ENCODE assay signal across 25 cellular contexts in the genomic region with DNA sequence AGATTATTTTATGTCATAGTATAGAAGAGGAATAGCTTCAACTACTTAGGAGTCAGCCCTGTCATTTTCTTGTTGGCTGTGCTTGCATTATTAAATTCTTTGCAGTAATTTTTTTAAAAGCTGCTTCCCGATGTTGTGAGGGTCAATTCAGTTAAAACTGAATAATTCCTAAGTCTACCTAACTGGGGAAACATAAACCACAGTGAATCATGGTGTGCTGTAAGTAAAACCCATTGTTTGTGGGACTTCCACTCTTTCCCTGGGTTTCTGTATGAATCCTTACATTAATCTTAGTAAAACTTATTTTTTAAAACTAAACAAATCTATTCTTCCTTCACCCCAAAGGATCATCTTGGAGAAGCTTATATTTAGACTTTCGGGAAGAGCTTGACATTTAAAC. TPM values are rescaled to one million over a fixed set of nuclear protein-coding genes. Genes with fewer than 3 reads are reported as not detected.
DNase-seq lines count a peak whose midpoint lies in the region; ATAC-seq, FAIRE-seq and TF ChIP-seq lines count a peak whose summit lies in the region.
"Had no signal": no experiment of that assay in that cellular context is flagged by ENCODE, and none has a peak within 500 bp of the region (broad histone marks: within the 10 kb centered on the region; RNA-seq: fewer than 3 reads in every experiment).

No MANE protein-coding gene starts in this region.

- H3F3A ChIP-seq in GM23248 (ENCODE audit: insufficient read depth), result peaks cover 13% of the 10 kb centered on the region

- H3K9ac ChIP-seq in GM23248 (no peak overlapping the region), H1 (replicated peaks in 1 of 4; ENCODE audit: extremely low read depth in 1 of 4, low read depth in 3 of 4, low read length in 3 of 4) (peak overlapping the region in 1 of 4 experiments; percentile 45; a peak in 2 of 7 replicates)

- no peak overlapping the region for H3K4me3 ChIP-seq in GM23248
- H3K4me3 ChIP-seq in NB4 (ENCODE audit: low read depth, low read length), result peak overlapping the region; percentile 13
- peak overlapping the region in 1 of 4 experiments; percentile 49; a peak in 3 of 8 replicates for H3K4me3 ChIP-seq in H1 (ENCODE audit: extremely low read depth in 1 of 4, insufficient read depth in 2 of 4, low read depth in 3 of 4, low read length in 4 of 4)
- no peak overlapping the region for H3K4me3 ChIP-seq in brain microvascular endothelial cell (ENCODE audit: low read depth, low read length)
- H3K4me3 ChIP-seq: K562, left ventricle myocardium inferior, psoas muscle, thyroid gland had no signal

- H4K5ac ChIP-seq in H1 (ENCODE audit: insufficient read length, low read depth, low read length), result peak overlapping the region; percentile 26

- H3K18ac ChIP-seq in H1 (ENCODE audit: extremely low read depth, low read length), result no peak overlapping the region

- H3K4me2 ChIP-seq in GM23248 (ENCODE audit: unreplicated experiment), result peak overlapping the region; percentile 18
- H3K4me2 ChIP-seq in H1 (ENCODE audit: insufficient read depth in 1 of 2, low read depth in 2 of 2, low read length in 2 of 2), result peak overlapping the region; percentile 54 to 66

- no peak overlapping the region for H3K4me3 Mint-ChIP-seq in mesothelial cell of epicardium
- H3K4me3 Mint-ChIP-seq in activated T-helper 1 cell treated with anti-CD3 and anti-CD28 coated beads, Interleukin-12 subunit alpha, Interleukin-12 subunit beta, Interleukin-2, Interleukin-4 antibody, amounts not matched to agents 30 ng/mL and 10 ng/mL and 1 ng/mL, durations not matched to agents 14 hours and 24 hours and 36 hours, result no peak overlapping the region
- no peak overlapping the region for H3K4me3 Mint-ChIP-seq in T-helper 2 cell treated with Interferon-gamma antibody and Interleukin-4, amounts not matched to agents 5 μg/mL and 100 μg/mL, for 36 hours
- H3K4me3 Mint-ChIP-seq: CD14-positive monocyte, T-cell had no signal

- H3K27ac ChIP-seq in GM23248 (no peak overlapping the region), H1 (ENCODE audit: low read depth, low read length) (peak overlapping the region; percentile 79; the same call in 1 of the 2 replicates), brain microvascular endothelial cell (no peak overlapping the region)
- H3K27ac ChIP-seq: left ventricle myocardium inferior, psoas muscle, thyroid gland had no signal

- H3K4me1 ChIP-seq in GM23248 (ENCODE audit: insufficient read depth) (peaks cover 31% of the 10 kb centered on the region), H1 (replicated peaks in 1 of 4; ENCODE audit: control insufficient read depth in 3 of 4, insufficient read depth in 4 of 4, low read length in 3 of 4) (peaks cover 0 to 20% (median 10%) of the 10 kb centered on the region in 4 experiments; a peak in 5 of 7 replicates)

- no peak overlapping the region for H3K14ac ChIP-seq in H1 (ENCODE audit: insufficient read length)

- 75% methylated on average over 2 of the region's 2 CpGs for WGBS in GM23248 (ENCODE audit: low coverage in 1 of 2, low lambda C conversion rate in 2 of 2, missing lambda C conversion rate in 2 of 2), 2 experiments
- 73% methylated on average over 2 of the region's 2 CpGs; no CpG with 5 or more reads in 1 of the 2 experiments for WGBS in H1 (ENCODE audit: extremely low coverage in 1 of 2, insufficient coverage in 1 of 2, insufficient read length in 1 of 2, insufficient replicate concordance in 2 of 2, low coverage in 1 of 2, low lambda C conversion rate in 2 of 2, missing lambda C conversion rate in 1 of 2), 2 experiments

- H2BK12ac ChIP-seq in H1 (ENCODE audit: low read depth, low read length), result no peak overlapping the region

- H3K9me2 ChIP-seq in GM23248 (ENCODE audit: insufficient read depth), result no peaks in the 10 kb centered on the region; the same call in 1 of the 2 replicates

- no peaks in the 10 kb centered on the region for H3K9me3 Mint-ChIP-seq in mesothelial cell of epicardium
- no peaks in the 10 kb centered on the region for H3K9me3 Mint-ChIP-seq in activated T-helper 1 cell treated with anti-CD3 and anti-CD28 coated beads, Interleukin-12 subunit alpha, Interleukin-12 subunit beta, Interleukin-2, Interleukin-4 antibody, amounts not matched to agents 30 ng/mL and 10 ng/mL and 1 ng/mL, durations not matched to agents 14 hours and 24 hours and 36 hours
- no peaks in the 10 kb centered on the region for H3K9me3 Mint-ChIP-seq in T-helper 2 cell treated with Interferon-gamma antibody and Interleukin-4, amounts not matched to agents 5 μg/mL and 100 μg/mL, for 36 hours
- H3K9me3 Mint-ChIP-seq: CD14-positive monocyte, neural crest cell, T-cell had no signal

- no peak overlapping the region for H3K4ac ChIP-seq in H1 (replicated peaks; ENCODE audit: insufficient read length, low read depth, low read length)

- H2BK15ac ChIP-seq in H1 (ENCODE audit: low read length), result no peak overlapping the region

- TF ChIP-seq POLR2A in NB4 (IDR thresholded peaks at IDR 0.05; ENCODE audit: extremely low read depth, insufficient read length) (no peak), H1 (IDR thresholded peaks at IDR 0.05; ENCODE audit: control extremely low read depth in 1 of 2, low read depth in 2 of 2, low read length in 2 of 2) (no peak)

- H3K4me1 Mint-ChIP-seq in mesothelial cell of epicardium, result peaks cover 57% of the 10 kb centered on the region
- H3K4me1 Mint-ChIP-seq in activated T-helper 1 cell treated with anti-CD3 and anti-CD28 coated beads, Interleukin-12 subunit alpha, Interleukin-12 subunit beta, Interleukin-2, Interleukin-4 antibody, amounts not matched to agents 30 ng/mL and 10 ng/mL and 1 ng/mL, durations not matched to agents 14 hours and 24 hours and 36 hours (ENCODE audit: low read depth), result peaks cover 57% of the 10 kb centered on the region
- peaks cover 44% of the 10 kb centered on the region for H3K4me1 Mint-ChIP-seq in T-helper 2 cell treated with Interferon-gamma antibody and Interleukin-4, amounts not matched to agents 5 μg/mL and 100 μg/mL, for 36 hours (ENCODE audit: low read depth)

- FAIRE-seq in H1 (lab: Jason Lieb, UNC), result no peak
- FAIRE-seq: GM18507, K562 had no signal

- no peak overlapping the region for H3K23ac ChIP-seq in H1 (ENCODE audit: insufficient read length)

- H2BK120ac ChIP-seq in H1 (replicated peaks; ENCODE audit: low read depth, low read length), result no peak overlapping the region

- H3K56ac ChIP-seq in H1 (replicated peaks; ENCODE audit: insufficient read length, low read depth, low read length), result no peak overlapping the region

- ATAC-seq in HG03280 (IDR thresholded peaks at IDR 0.05; ENCODE audit: unreplicated experiment), result no peak
- ATAC-seq: K562, psoas muscle, T-cell had no signal

- H4K8ac ChIP-seq in H1 (ENCODE audit: extremely low read depth, insufficient read depth, low read length), result no peak overlapping the region

- no peak for TF ChIP-seq EP300 in H1 (IDR thresholded peaks at IDR 0.05; ENCODE audit: borderline replicate concordance in 1 of 2, low read depth in 2 of 2, low read length in 2 of 2)

- peaks cover 90% of the 10 kb centered on the region for H3K79me2 ChIP-seq in GM23248 (ENCODE audit: insufficient read depth)
- peaks cover 36 to 91% of the 10 kb centered on the region in 2 experiments for H3K79me2 ChIP-seq in H1 (ENCODE audit: control insufficient read depth in 1 of 2, insufficient read depth in 2 of 2, low read length in 2 of 2)

- no peak overlapping the region for H2AK5ac ChIP-seq in H1 (ENCODE audit: low read depth, low read length)

- H3K27me3 ChIP-seq in GM23248 (replicated peaks; ENCODE audit: insufficient read depth) (no peaks in the 10 kb centered on the region), H1 (replicated peaks in 1 of 4; ENCODE audit: control insufficient read depth in 3 of 4, extremely low read depth in 1 of 4, insufficient read depth in 3 of 4, low read length in 3 of 4) (no peaks in the 10 kb centered on the region), brain microvascular endothelial cell (replicated peaks) (no peaks in the 10 kb centered on the region)
- H3K27me3 ChIP-seq: thyroid gland had no signal

- peaks cover 7% of the 10 kb centered on the region; the same call in 1 of the 2 replicates for H4K20me1 ChIP-seq in GM23248 (ENCODE audit: insufficient read depth)
- no peaks in the 10 kb centered on the region for H4K20me1 ChIP-seq in H1 (replicated peaks in 1 of 2; ENCODE audit: control insufficient read depth in 1 of 2, insufficient read depth in 2 of 2, low read length in 2 of 2)

- no peak for TF ChIP-seq RAD21 in H1 (IDR thresholded peaks at IDR 0.05 in 1 of 2, conservative IDR thresholded peaks at IDR 0.05 in 1 of 2; ENCODE audit: low read depth in 2 of 2, low read length in 2 of 2)

- H2BK5ac ChIP-seq in H1 (ENCODE audit: low read depth, low read length), result no peak overlapping the region

- in situ Hi-C loops in GM23248 (cut with MboI), result no loop called here
- in situ Hi-C loops in brain microvascular endothelial cell (cut with HindIII; ENCODE audit: low pct_ligation_motif_present, low sequenced_read_pairs), result no loop called here

- H3K9me3 ChIP-seq in GM23248 (ENCODE audit: low read depth) (no peaks in the 10 kb centered on the region), H1 (ENCODE audit: insufficient read depth in 2 of 2, low read depth in 1 of 2, low read length in 1 of 2) (no peaks in the 10 kb centered on the region)
- H3K9me3 ChIP-seq: left ventricle myocardium inferior, psoas muscle, thyroid gland had no signal

- POLR2A ChIA-PET in H1 (lab: Charles Lee; ENCODE audit: partially characterized antibody), result interaction anchor here (0.6 to 1.2 kb wide), 4 partner anchors 20 to 105 kb away, joined by 3 read pairs; no protein-coding TSS in a partner anchor

- CTCF ChIA-PET in H1 (lab: Charles Lee; ENCODE audit: partially characterized antibody), result interaction anchor here (0.8 to 1.1 kb wide), 2 partner anchors 20 to 190 kb away, joined by 3 to 5 read pairs; no protein-coding TSS in a partner anchor

- H2AFZ ChIP-seq in GM23248 (no peak overlapping the region), H1 (ENCODE audit: low read length) (no peak overlapping the region)

- TF ChIP-seq CTCF in NB4 (IDR thresholded peaks at IDR 0.05; ENCODE audit: low read depth, low read length) (no peak), H1 (IDR thresholded peaks at IDR 0.05; ENCODE audit: control extremely low read depth in 1 of 3, insufficient read depth in 1 of 3, low read depth in 1 of 3, low read length in 3 of 3) (no peak), mesothelial cell of epicardium (IDR thresholded peaks at IDR 0.05; ENCODE audit: unreplicated experiment) (no peak), brain microvascular endothelial cell (IDR thresholded peaks at IDR 0.05; ENCODE audit: low read depth, low read length, missing control alignments) (no peak)

- no peaks in the 10 kb centered on the region for H3K27me3 Mint-ChIP-seq in mesothelial cell of epicardium (ENCODE audit: low read depth)
- no peaks in the 10 kb centered on the region for H3K27me3 Mint-ChIP-seq in activated T-helper 1 cell treated with anti-CD3 and anti-CD28 coated beads, Interleukin-12 subunit alpha, Interleukin-12 subunit beta, Interleukin-2, Interleukin-4 antibody, amounts not matched to agents 30 ng/mL and 10 ng/mL and 1 ng/mL, durations not matched to agents 14 hours and 24 hours and 36 hours (ENCODE audit: insufficient read depth)
- no peaks in the 10 kb centered on the region for H3K27me3 Mint-ChIP-seq in T-helper 2 cell treated with Interferon-gamma antibody and Interleukin-4, amounts not matched to agents 5 μg/mL and 100 μg/mL, for 36 hours (ENCODE audit: low read depth)
- H3K27me3 Mint-ChIP-seq: T-cell had no signal

- H4K91ac ChIP-seq in H1 (replicated peaks; ENCODE audit: insufficient read length, low read length), result no peak overlapping the region

- peak overlapping the region; percentile 86 for H3K27ac Mint-ChIP-seq in mesothelial cell of epicardium
- no peak overlapping the region for H3K27ac Mint-ChIP-seq in activated T-helper 1 cell treated with anti-CD3 and anti-CD28 coated beads, Interleukin-12 subunit alpha, Interleukin-12 subunit beta, Interleukin-2, Interleukin-4 antibody, amounts not matched to agents 30 ng/mL and 10 ng/mL and 1 ng/mL, durations not matched to agents 14 hours and 24 hours and 36 hours
- H3K27ac Mint-ChIP-seq in T-helper 2 cell treated with Interferon-gamma antibody and Interleukin-4, amounts not matched to agents 5 μg/mL and 100 μg/mL, for 36 hours, result no peak overlapping the region
- H3K27ac Mint-ChIP-seq: T-cell had no signal

- intact Hi-C loops in activated T-helper 1 cell treated with anti-CD3 and anti-CD28 coated beads, Interleukin-12 subunit alpha, Interleukin-12 subunit beta, Interleukin-2, Interleukin-4 antibody, amounts not matched to agents 30 ng/mL and 10 ng/mL and 1 ng/mL, durations not matched to agents 14 hours and 24 hours and 36 hours (cut with micrococcal nuclease), result loop anchor here (10.0 kb wide), 1 partner anchor 353 kb away; no protein-coding TSS in a partner anchor

- H2BK20ac ChIP-seq in H1 (ENCODE audit: low read length), result no peak overlapping the region

- no peaks in the 10 kb centered on the region for H3K36me3 ChIP-seq in GM23248 (ENCODE audit: low read depth)
- H3K36me3 ChIP-seq in H1 (ENCODE audit: control insufficient read depth in 2 of 4, insufficient read depth in 4 of 4, low read length in 3 of 4), result no peaks in the 10 kb centered on the region
- no peaks in the 10 kb centered on the region for H3K36me3 ChIP-seq in brain microvascular endothelial cell (replicated peaks)
- H3K36me3 ChIP-seq: left ventricle myocardium inferior, thyroid gland had no signal

- peaks cover 7% of the 10 kb centered on the region for H3K23me2 ChIP-seq in H1 (ENCODE audit: low read depth, low read length)

- peaks cover under 1% of the 10 kb centered on the region; the same call in 1 of the 2 replicates for H3K79me1 ChIP-seq in H1 (ENCODE audit: low read depth, low read length)

- DNase-seq in GM23248, result peak; percentile 31
- DNase-seq in NB4 (ENCODE audit: low read depth), result no peak
- no peak for DNase-seq in H1 (ENCODE audit: low read depth in 1 of 2, low spot score in 2 of 2)
- no peak for DNase-seq in mesothelial cell of epicardium (ENCODE audit: low spot score in 2 of 2, unreplicated experiment in 2 of 2)
- DNase-seq in activated T-helper 1 cell treated with anti-CD3 and anti-CD28 coated beads, Interleukin-12 subunit alpha, Interleukin-12 subunit beta, Interleukin-2, Interleukin-4 antibody, amounts not matched to agents 30 ng/mL and 10 ng/mL and 1 ng/mL, durations not matched to agents 14 hours and 24 hours and 36 hours (ENCODE audit: low spot score), result no peak
- DNase-seq in brain microvascular endothelial cell, result no peak
- no peak for DNase-seq in T-helper 2 cell treated with Interferon-gamma antibody and Interleukin-4, amounts not matched to agents 5 μg/mL and 100 μg/mL, for 36 hours (ENCODE audit: low spot score)
- DNase-seq: activated CD4-positive, alpha-beta T cell treated with anti-CD3 and anti-CD28 coated beads, Interleukin-2, amount 50 U/mL, for 1 hour; activated effector memory CD4-positive, alpha-beta T cell treated with Interleukin-2 at 50 U/mL for 16 hours; central memory CD4-positive, alpha-beta T cell; left ventricle myocardium inferior; NCI-H1092; NCI-H2029; NCI-H345; psoas muscle; SHP77 treated with DMSO at 0.1 percent for 48 hours; stimulated activated CD4-positive, alpha-beta T cell treated with anti-CD3 and anti-CD28 coated beads, Interleukin-2, amount 100 ng/mL, for 24 hours; stimulated activated naive CD4-positive, alpha-beta T cell; T-cell; thyroid gland had no signal

- no peaks in the 10 kb centered on the region for H3K36me3 Mint-ChIP-seq in mesothelial cell of epicardium
- peaks cover 24% of the 10 kb centered on the region for H3K36me3 Mint-ChIP-seq in activated T-helper 1 cell treated with anti-CD3 and anti-CD28 coated beads, Interleukin-12 subunit alpha, Interleukin-12 subunit beta, Interleukin-2, Interleukin-4 antibody, amounts not matched to agents 30 ng/mL and 10 ng/mL and 1 ng/mL, durations not matched to agents 14 hours and 24 hours and 36 hours (ENCODE audit: low read depth)
- peaks cover 11% of the 10 kb centered on the region for H3K36me3 Mint-ChIP-seq in T-helper 2 cell treated with Interferon-gamma antibody and Interleukin-4, amounts not matched to agents 5 μg/mL and 100 μg/mL, for 36 hours (ENCODE audit: low read depth)

RNA-seq across cellular contexts. Expression of gene SUCO, which starts 4.4 kb away (rescaled TPM):
- 21.1 and 24.3 TPM in 2 replicates for total RNA-seq in GM23248 (2014; rRNA removed; shearing (Covaris generic))
- polyA plus RNA-seq in GM23248 (2016; fragmentation: Nextera tagmentation; extraction: Ambion mirVana) (12.4 and 12.9 TPM in 2 replicates), H1 (2011; rRNA removed) (4.3 and 8.3 TPM in 2 replicates)
- total RNA-seq in H1 (2021; fragmentation: NEBNext Ultra II Directional; extraction: Animal tissue kit (Norgen Biotek cat#: 25700)), result 35.0 and 35.8 TPM in 2 replicates
- 10.7 TPM for polyA plus RNA-seq in H1 (2011; cell fraction: cytosol; rRNA removed)
- 7.3 TPM for polyA plus RNA-seq in H1 (2011; cell fraction: nucleus; rRNA removed)
- 9.7 to 20.8 TPM (median 13.2 TPM) in 4 replicates for polyA plus RNA-seq in H1 (2012, experiment 1 of 2)
- polyA plus RNA-seq in H1 (2012, experiment 2 of 2), result 1.0 TPM
- polyA plus RNA-seq in H1 (2013, experiment 1 of 2), result 37.1 TPM
- polyA plus RNA-seq in H1 (2013, experiment 2 of 2), result 40.0 TPM
- 19.1 and 28.7 TPM in 2 replicates for polyA minus RNA-seq in H1 (2011; rRNA and poly(A)+ RNA removed)
- polyA minus RNA-seq in H1 (2011; cell fraction: cytosol; rRNA and poly(A)+ RNA removed), result 15.9 TPM
- 61.7 TPM for polyA minus RNA-seq in H1 (2011; cell fraction: nucleus; rRNA and poly(A)+ RNA removed)
- total RNA-seq in mesothelial cell of epicardium, result 119 to 122 TPM (median 120 TPM) in 3 replicates
- 39.3 and 40.4 TPM in 2 replicates for total RNA-seq in activated T-helper 1 cell treated with anti-CD3 and anti-CD28 coated beads, Interleukin-12 subunit alpha, Interleukin-12 subunit beta, Interleukin-2, Interleukin-4 antibody, amounts not matched to agents 30 ng/mL and 10 ng/mL and 1 ng/mL, durations not matched to agents 14 hours and 24 hours and 36 hours
